1 cellular context compared by ENCODE assay signal in genomic region chr1:161217831-161218230, GRCh38.
TF ChIP-seq lines count a peak whose summit lies in the region.

No MANE protein-coding gene starts in this region.

TF ChIP-seq in liver, 16 proteins besides CTCF, POLR2A, EP300 and RAD21 (continued from another document):
- no peak for TF ChIP-seq ZBTB33 (IDR thresholded peaks at IDR 0.05)
TF ChIP-seq in liver: peak in this region for 0.
